Comparison of ENCODE assay signal across 24 cellular contexts in genomic region chr1:56873213-56873612, GRCh38. TPM values are rescaled to one million over a fixed set of nuclear protein-coding genes. Genes with fewer than 3 reads are reported as not detected.
"Had no signal": no experiment of that assay in that cellular context is flagged by ENCODE, and none has a peak within 500 bp of the region (broad histone marks: within the 10 kb centered on the region; RNA-seq: fewer than 3 reads in every experiment).

No MANE protein-coding gene starts in this region.

- H3K9me3 ChIP-seq: SK-N-SH had no signal

- H3K9me2 ChIP-seq: SK-N-SH had no signal

- H3K9ac ChIP-seq: KMS-11, SK-N-SH had no signal

- DNase-seq: Kasumi-1, MM.1S, NCI-H1092 treated with DMSO at 0.1 percent for 48 hours, NCI-H1436, NCI-H187, NCI-H2029, NCI-H2081 treated with DMSO at 0.1 percent for 48 hours, NCI-H2171, NCI-H226, NCI-H446, NCI-H510A, NCI-H524 treated with DMSO at 0.1 percent for 48 hours, NCI-H69, NCI-H774, PC-3, SHP77, SK-N-SH, SW 1271 had no signal

- ATAC-seq: Panc1, PC-3 had no signal

- H3K27ac ChIP-seq: KMS-11, RWPE1 had no signal

- H3K4me2 ChIP-seq: KMS-11, SK-N-SH had no signal

RNA-seq across cellular contexts. Expression of gene C8A, which starts 18.6 kb away (rescaled TPM):
- total RNA-seq: HT-29, M059J, PC-3, SK-MEL-5 had no signal
- polyA plus RNA-seq: SK-N-SH had no signal

RNA-seq across cellular contexts. Expression of gene FYB2, which starts 54.0 kb away (rescaled TPM):
- total RNA-seq: HT-29, M059J, PC-3, SK-MEL-5 had no signal
- polyA plus RNA-seq: SK-N-SH had no signal
